ENCODE assay signal across 1 cellular context in the genomic region with DNA sequence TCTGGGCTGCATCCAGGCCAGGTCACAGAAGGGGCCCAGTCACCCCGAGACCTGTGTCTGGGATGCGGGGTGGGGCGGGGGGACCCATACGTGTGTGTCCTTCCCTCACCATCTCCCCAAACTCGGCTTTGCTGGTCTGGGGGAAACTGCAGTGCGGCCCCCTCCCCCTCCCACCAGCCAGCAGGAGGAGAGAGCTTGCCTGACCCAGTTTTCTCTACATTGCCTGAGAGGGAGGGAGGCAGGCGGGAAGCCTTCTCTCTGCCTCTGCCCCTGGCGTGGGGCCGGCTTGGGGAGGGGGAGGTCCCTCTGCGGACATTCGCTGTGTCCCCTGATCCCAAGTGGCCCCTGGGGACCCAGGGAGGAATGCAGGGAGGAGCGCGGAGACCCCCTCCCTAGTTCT.
TF ChIP-seq lines count a peak whose summit lies in the region.

No MANE protein-coding gene starts in this region.

TF ChIP-seq in H1, 55 proteins besides CTCF, POLR2A, EP300 and RAD21:
- TF ChIP-seq SP1 (IDR thresholded peaks at IDR 0.05; ENCODE audit: low read depth, low read length) (no peak), CEBPB (IDR thresholded peaks at IDR 0.05; ENCODE audit: low read depth, low read length) (no peak), CBX8 (IDR thresholded peaks at IDR 0.05; ENCODE audit: borderline replicate concordance, low read depth, low read length) (no peak), SIN3A (conservative IDR thresholded peaks at IDR 0.05 in 1 of 2, IDR thresholded peaks at IDR 0.05 in 1 of 2; ENCODE audit: low read depth in 1 of 2, low read length in 2 of 2) (no peak), KDM4A (IDR thresholded peaks at IDR 0.05; ENCODE audit: low read depth, low read length, severe bottlenecking) (no peak), SAP30 (IDR thresholded peaks at IDR 0.05; ENCODE audit: insufficient read depth, insufficient replicate concordance, low read length) (no peak), TAF1 (IDR thresholded peaks at IDR 0.05; ENCODE audit: low read depth, low read length) (no peak), KDM5A (IDR thresholded peaks at IDR 0.05; ENCODE audit: low read length) (no peak), EGR1 (IDR thresholded peaks at IDR 0.05; ENCODE audit: borderline replicate concordance, low read depth, low read length) (no peak)
- TF ChIP-seq, protein P1, sequence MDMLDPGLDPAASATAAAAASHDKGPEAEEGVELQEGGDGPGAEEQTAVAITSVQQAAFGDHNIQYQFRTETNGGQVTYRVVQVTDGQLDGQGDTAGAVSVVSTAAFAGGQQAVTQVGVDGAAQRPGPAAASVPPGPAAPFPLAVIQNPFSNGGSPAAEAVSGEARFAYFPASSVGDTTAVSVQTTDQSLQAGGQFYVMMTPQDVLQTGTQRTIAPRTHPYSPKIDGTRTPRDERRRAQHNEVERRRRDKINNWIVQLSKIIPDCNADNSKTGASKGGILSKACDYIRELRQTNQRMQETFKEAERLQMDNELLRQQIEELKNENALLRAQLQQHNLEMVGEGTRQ (IDR thresholded peaks at IDR 0.05; ENCODE audit: low read length): no peak
